Comparison of ENCODE assay signal across 3 cellular contexts in genomic region chr4:122787940-122788339, GRCh38.
TF ChIP-seq lines count a peak whose summit lies in the region.

No MANE protein-coding gene starts in this region.

TF ChIP-seq in GM23338, 12 proteins besides CTCF, POLR2A, EP300 and RAD21:
- TF ChIP-seq CREB1 (CRISPR knock-in tag; IDR thresholded peaks at IDR 0.05; ENCODE audit: low read depth) (no peak), EZH2phosphoT487 (IDR thresholded peaks at IDR 0.05; ENCODE audit: unreplicated experiment) (no peak), STAT1 (IDR thresholded peaks at IDR 0.05; ENCODE audit: unreplicated experiment) (no peak), JUNB (IDR thresholded peaks at IDR 0.05; ENCODE audit: unreplicated experiment) (no peak), ETS1 (IDR thresholded peaks at IDR 0.05) (no peak), POLR2AphosphoS5 (IDR thresholded peaks at IDR 0.05; ENCODE audit: low read depth) (no peak)
- TF ChIP-seq, protein P1, sequence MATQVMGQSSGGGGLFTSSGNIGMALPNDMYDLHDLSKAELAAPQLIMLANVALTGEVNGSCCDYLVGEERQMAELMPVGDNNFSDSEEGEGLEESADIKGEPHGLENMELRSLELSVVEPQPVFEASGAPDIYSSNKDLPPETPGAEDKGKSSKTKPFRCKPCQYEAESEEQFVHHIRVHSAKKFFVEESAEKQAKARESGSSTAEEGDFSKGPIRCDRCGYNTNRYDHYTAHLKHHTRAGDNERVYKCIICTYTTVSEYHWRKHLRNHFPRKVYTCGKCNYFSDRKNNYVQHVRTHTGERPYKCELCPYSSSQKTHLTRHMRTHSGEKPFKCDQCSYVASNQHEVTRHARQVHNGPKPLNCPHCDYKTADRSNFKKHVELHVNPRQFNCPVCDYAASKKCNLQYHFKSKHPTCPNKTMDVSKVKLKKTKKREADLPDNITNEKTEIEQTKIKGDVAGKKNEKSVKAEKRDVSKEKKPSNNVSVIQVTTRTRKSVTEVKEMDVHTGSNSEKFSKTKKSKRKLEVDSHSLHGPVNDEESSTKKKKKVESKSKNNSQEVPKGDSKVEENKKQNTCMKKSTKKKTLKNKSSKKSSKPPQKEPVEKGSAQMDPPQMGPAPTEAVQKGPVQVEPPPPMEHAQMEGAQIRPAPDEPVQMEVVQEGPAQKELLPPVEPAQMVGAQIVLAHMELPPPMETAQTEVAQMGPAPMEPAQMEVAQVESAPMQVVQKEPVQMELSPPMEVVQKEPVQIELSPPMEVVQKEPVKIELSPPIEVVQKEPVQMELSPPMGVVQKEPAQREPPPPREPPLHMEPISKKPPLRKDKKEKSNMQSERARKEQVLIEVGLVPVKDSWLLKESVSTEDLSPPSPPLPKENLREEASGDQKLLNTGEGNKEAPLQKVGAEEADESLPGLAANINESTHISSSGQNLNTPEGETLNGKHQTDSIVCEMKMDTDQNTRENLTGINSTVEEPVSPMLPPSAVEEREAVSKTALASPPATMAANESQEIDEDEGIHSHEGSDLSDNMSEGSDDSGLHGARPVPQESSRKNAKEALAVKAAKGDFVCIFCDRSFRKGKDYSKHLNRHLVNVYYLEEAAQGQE (IDR thresholded peaks at IDR 0.05; ENCODE audit: unreplicated experiment): no peak

TF ChIP-seq in K562, 482 proteins besides CTCF, POLR2A, EP300 and RAD21:
- TF ChIP-seq GABPB2 (CRISPR knock-in tag; conservative IDR thresholded peaks at IDR 0.05) (no peak), NFRKB (IDR thresholded peaks at IDR 0.05; ENCODE audit: low read depth) (no peak), PTBP1 (IDR thresholded peaks at IDR 0.05; ENCODE audit: low read depth, low read length) (no peak), PCBP1 (IDR thresholded peaks at IDR 0.05; ENCODE audit: low read depth, low read length, poor library complexity, severe bottlenecking) (no peak), RUNX1 (IDR thresholded peaks at IDR 0.05; ENCODE audit: low read depth) (no peak), FOXP1 (CRISPR knock-in tag; IDR thresholded peaks at IDR 0.05) (no peak), KDM5B (IDR thresholded peaks at IDR 0.05; ENCODE audit: insufficient replicate concordance, low read depth, low read length) (no peak), U2AF1 (optimal IDR thresholded peaks at IDR 0.05; ENCODE audit: low read depth, low read length) (no peak), ZC3H8 (IDR thresholded peaks at IDR 0.05) (no peak)
- TF ChIP-seq, protein P1 (CRISPR knock-in tag; IDR thresholded peaks at IDR 0.05; ENCODE audit: low read depth): no peak
TF ChIP-seq in K562: peak in this region for 0.

TF ChIP-seq in HEK293T, 16 proteins besides CTCF, POLR2A, EP300 and RAD21:
- TF ChIP-seq FOXK2 (IDR thresholded peaks at IDR 0.05): no peak
